In genomic region chr3:49786357-49787181, GRCh38 we compare ENCODE assay signal across 1 cellular context.
A peak's percentile ranks its signal among the peaks of the same experiment; 100 is the strongest.
TF ChIP-seq lines count a peak whose summit lies in the region.

IP6K1 (minus strand) TSS chr3:49786542; CDS start chr3:49748040, 38,502 bp downstream.

TF ChIP-seq in HepG2, 621 proteins besides CTCF, POLR2A, EP300 and RAD21 (continued from another document and continues in another):
- TF ChIP-seq ZBTB40 (IDR thresholded peaks at IDR 0.05): no peak
- TF ChIP-seq ZBTB40 (CRISPR knock-in tag; IDR thresholded peaks at IDR 0.05): no peak
- peak; percentile 95 for TF ChIP-seq RAD51 (IDR thresholded peaks at IDR 0.05; ENCODE audit: borderline replicate concordance)
- TF ChIP-seq ZNF160 (CRISPR knock-in tag; IDR thresholded peaks at IDR 0.05): 0 out of 2 replicates have a peak, but pooled peaks have one; percentile 57
- TF ChIP-seq FOXO1 (CRISPR knock-in tag; IDR thresholded peaks at IDR 0.05): peak; percentile 26; the same call in 1 of the 2 replicates
- TF ChIP-seq, protein P1, sequence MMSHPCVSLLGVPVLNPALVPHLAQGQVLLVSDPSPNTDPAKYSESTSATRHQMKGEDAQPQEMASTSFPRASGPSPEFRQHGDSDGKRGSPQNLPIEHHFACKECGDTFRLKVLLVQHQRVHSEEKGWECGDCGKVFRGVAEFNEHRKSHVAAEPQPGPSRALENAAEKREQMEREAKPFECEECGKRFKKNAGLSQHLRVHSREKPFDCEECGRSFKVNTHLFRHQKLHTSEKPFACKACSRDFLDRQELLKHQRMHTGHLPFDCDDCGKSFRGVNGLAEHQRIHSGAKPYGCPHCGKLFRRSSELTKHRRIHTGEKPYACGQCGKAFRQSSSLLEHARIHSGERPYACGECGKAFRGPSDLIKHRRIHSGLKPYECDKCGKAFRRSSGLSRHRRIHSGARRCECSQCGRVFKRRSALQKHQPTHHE (CRISPR knock-in tag; IDR thresholded peaks at IDR 0.05; ENCODE audit: borderline replicate concordance): no peak
- peak; percentile 94 for TF ChIP-seq TFE3 (CRISPR knock-in tag; IDR thresholded peaks at IDR 0.05)
- TF ChIP-seq SNAPC2 (CRISPR knock-in tag; IDR thresholded peaks at IDR 0.05): no peak; the same call in 1 of the 2 replicates
- TF ChIP-seq ZFP36L1 (CRISPR knock-in tag; IDR thresholded peaks at IDR 0.05): peak; percentile 95
- no peak for TF ChIP-seq NFIB (CRISPR knock-in tag; IDR thresholded peaks at IDR 0.05; ENCODE audit: borderline replicate concordance)
- no peak for TF ChIP-seq HNRNPH1 (optimal IDR thresholded peaks at IDR 0.05; ENCODE audit: low read depth, low read length)
- 0 out of 2 replicates have a peak, but pooled peaks have one; percentile 47 for TF ChIP-seq HINFP (CRISPR knock-in tag; IDR thresholded peaks at IDR 0.05; ENCODE audit: low read depth)
- TF ChIP-seq ZNF841 (CRISPR knock-in tag; IDR thresholded peaks at IDR 0.05; ENCODE audit: borderline replicate concordance): no peak
- TF ChIP-seq MYNN (CRISPR knock-in tag; IDR thresholded peaks at IDR 0.05; ENCODE audit: low read depth): 0 out of 2 replicates have a peak, but pooled peaks have one; percentile 31
- 0 out of 2 replicates have a peak, but pooled peaks have one; percentile 61 for TF ChIP-seq ZNF333 (CRISPR knock-in tag; IDR thresholded peaks at IDR 0.05; ENCODE audit: borderline replicate concordance)
- TF ChIP-seq, protein P2, sequence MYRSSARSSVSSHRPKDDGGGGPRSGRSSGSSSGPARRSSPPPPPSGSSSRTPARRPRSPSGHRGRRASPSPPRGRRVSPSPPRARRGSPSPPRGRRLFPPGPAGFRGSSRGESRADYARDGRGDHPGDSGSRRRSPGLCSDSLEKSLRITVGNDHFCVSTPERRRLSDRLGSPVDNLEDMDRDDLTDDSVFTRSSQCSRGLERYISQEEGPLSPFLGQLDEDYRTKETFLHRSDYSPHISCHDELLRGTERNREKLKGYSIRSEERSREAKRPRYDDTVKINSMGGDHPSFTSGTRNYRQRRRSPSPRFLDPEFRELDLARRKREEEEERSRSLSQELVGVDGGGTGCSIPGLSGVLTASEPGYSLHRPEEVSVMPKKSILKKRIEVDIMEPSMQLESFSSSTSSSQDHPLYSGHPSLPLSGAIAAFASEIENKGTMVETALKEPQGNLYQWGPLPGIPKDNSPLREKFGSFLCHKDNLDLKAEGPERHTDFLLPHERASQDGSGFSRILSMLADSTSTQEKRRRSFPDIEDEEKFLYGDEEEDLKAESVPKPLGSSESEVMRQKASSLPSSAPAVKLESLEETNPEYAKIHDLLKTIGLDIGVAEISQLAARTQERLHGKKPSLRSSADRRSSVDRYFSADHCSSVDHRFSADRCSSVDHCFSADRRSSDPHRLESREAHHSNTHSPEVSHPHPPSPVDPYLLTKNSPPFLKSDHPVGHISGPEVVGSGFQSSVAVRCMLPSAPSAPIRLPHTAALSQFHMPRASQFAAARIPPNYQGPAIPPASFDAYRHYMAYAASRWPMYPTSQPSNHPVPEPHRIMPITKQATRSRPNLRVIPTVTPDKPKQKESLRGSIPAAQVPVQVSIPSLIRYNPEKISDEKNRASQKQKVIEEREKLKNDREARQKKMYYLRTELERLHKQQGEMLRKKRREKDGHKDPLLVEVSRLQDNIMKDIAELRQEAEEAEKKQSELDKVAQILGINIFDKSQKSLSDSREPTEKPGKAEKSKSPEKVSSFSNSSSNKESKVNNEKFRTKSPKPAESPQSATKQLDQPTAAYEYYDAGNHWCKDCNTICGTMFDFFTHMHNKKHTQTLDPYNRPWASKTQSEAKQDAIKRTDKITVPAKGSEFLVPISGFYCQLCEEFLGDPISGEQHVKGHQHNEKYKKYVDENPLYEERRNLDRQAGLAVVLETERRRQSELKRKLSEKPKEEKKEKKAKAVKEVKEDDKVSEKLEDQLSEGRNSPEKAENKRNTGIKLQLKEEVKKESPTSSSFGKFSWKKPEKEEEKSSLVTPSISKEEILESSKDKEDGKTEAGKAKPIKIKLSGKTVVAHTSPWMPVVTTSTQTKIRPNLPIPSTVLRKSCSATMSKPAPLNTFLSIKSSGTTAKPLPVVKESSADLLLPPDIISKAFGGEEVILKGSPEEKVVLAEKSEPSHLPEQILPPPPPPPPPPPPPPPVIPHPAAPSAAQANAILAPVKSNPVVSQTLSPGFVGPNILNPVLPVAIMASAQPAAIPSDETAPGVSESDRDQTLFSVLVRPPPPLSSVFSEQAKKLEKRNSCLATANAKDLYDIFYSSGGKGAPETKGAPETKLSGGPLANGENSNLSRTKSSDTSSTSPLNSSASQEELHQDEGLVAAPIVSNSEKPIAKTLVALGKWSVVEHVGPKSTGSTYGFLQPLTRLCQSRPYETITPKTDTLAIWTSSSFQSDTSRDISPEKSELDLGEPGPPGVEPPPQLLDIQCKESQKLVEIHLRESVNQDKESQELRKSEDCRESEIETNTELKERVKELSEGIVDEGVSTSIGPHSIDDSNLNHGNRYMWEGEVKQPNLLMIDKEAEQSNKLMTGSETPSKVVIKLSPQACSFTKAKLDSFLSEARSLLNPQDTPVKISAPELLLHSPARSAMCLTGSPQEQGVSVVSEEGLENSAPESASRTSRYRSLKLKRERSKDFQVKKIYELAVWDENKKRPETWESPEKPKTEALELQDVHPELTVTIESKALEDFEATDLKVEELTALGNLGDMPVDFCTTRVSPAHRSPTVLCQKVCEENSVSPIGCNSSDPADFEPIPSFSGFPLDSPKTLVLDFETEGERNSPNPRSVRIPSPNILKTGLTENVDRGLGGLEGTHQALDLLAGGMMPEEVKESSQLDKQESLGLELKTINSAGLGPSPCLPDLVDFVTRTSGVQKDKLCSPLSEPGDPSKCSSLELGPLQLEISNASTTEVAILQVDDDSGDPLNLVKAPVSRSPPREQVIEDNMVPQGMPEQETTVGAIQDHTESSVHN (CRISPR knock-in tag; IDR thresholded peaks at IDR 0.05): 0 out of 2 replicates have a peak, but pooled peaks have one; percentile 63
- peak; percentile 42; the same call in 1 of the 2 replicates for TF ChIP-seq JUN (CRISPR knock-in tag; IDR thresholded peaks at IDR 0.05)
- TF ChIP-seq KAT2B (IDR thresholded peaks at IDR 0.05; ENCODE audit: borderline replicate concordance, low read depth, low read length): no peak
- peak; percentile 49; the same call in 1 of the 2 replicates for TF ChIP-seq THAP9 (CRISPR knock-in tag; IDR thresholded peaks at IDR 0.05; ENCODE audit: borderline replicate concordance)
- no peak for TF ChIP-seq ZNF644 (CRISPR knock-in tag; IDR thresholded peaks at IDR 0.05; ENCODE audit: low read depth)
- TF ChIP-seq BCL6 (CRISPR knock-in tag; IDR thresholded peaks at IDR 0.05): peak; percentile 23; the same call in 1 of the 2 replicates
- peak; percentile 71; the same call in 1 of the 2 replicates for TF ChIP-seq TOPORS (CRISPR knock-in tag; IDR thresholded peaks at IDR 0.05)
- 0 out of 2 replicates have a peak, but pooled peaks have one; percentile 69 for TF ChIP-seq KLF9 (CRISPR knock-in tag; IDR thresholded peaks at IDR 0.05; ENCODE audit: low read depth)
- TF ChIP-seq STAT5B (CRISPR knock-in tag; IDR thresholded peaks at IDR 0.05): 0 out of 2 replicates have a peak, but pooled peaks have one; percentile 50
- TF ChIP-seq ZFP1 (CRISPR knock-in tag; IDR thresholded peaks at IDR 0.05): no peak
- TF ChIP-seq GATAD2A (CRISPR knock-in tag; IDR thresholded peaks at IDR 0.05): 0 out of 2 replicates have a peak, but pooled peaks have one; percentile 17
- TF ChIP-seq ZSCAN25 (CRISPR knock-in tag; IDR thresholded peaks at IDR 0.05): no peak
- no peak for TF ChIP-seq PHF5A (CRISPR knock-in tag; IDR thresholded peaks at IDR 0.05; ENCODE audit: low read depth, unreplicated experiment)
- no peak for TF ChIP-seq ZNF350 (CRISPR knock-in tag; IDR thresholded peaks at IDR 0.05; ENCODE audit: borderline replicate concordance, low read depth)
